In genomic region chr10:110007701-110008517, GRCh38 we compare ENCODE assay signal across 8 cellular contexts. TPM values are rescaled to one million over a fixed set of nuclear protein-coding genes. Genes with fewer than 3 reads are reported as not detected.
DNase-seq lines count a peak whose midpoint lies in the region; ATAC-seq lines count a peak whose summit lies in the region.

A gene with protein sequence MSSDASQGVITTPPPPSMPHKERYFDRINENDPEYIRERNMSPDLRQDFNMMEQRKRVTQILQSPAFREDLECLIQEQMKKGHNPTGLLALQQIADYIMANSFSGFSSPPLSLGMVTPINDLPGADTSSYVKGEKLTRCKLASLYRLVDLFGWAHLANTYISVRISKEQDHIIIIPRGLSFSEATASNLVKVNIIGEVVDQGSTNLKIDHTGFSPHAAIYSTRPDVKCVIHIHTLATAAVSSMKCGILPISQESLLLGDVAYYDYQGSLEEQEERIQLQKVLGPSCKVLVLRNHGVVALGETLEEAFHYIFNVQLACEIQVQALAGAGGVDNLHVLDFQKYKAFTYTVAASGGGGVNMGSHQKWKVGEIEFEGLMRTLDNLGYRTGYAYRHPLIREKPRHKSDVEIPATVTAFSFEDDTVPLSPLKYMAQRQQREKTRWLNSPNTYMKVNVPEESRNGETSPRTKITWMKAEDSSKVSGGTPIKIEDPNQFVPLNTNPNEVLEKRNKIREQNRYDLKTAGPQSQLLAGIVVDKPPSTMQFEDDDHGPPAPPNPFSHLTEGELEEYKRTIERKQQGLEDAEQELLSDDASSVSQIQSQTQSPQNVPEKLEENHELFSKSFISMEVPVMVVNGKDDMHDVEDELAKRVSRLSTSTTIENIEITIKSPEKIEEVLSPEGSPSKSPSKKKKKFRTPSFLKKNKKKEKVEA (plus strand): TSS chr10:110007984. CDS start chr10:110100654, 92,670 bp downstream.

- ATAC-seq in GM19035 (IDR thresholded peaks at IDR 0.05; ENCODE audit: unreplicated experiment) (peak; percentile 62), HG03342 (IDR thresholded peaks at IDR 0.05; ENCODE audit: unreplicated experiment) (peak; percentile 60), left lobe of liver (peak; percentile 90)

- peak; percentile 98 for DNase-seq in Ammon's horn (ENCODE audit: low spot score)
- peak; percentile 60 for DNase-seq in NCI-H526 treated with DMSO at 0.1 percent for 48 hours (lab: John Stamatoyannopoulos, UW)
- peak; percentile 90 for DNase-seq in activated CD4-positive, alpha-beta T cell treated with anti-CD3 and anti-CD28 coated beads, Interleukin-2, amount 50 U/mL, for 1 hour
- peak; percentile 61 for DNase-seq in cortex of kidney (lab: John Stamatoyannopoulos, UW)
- DNase-seq in left lobe of liver (ENCODE audit: low spot score): peak; percentile 89
- peak; percentile 84 for DNase-seq in stimulated activated CD4-positive, alpha-beta T cell treated with anti-CD3 and anti-CD28 coated beads, Interleukin-2, amount 100 ng/mL, for 4 hours (ENCODE audit: low read depth)

RNA-seq across cellular contexts. Expression of the gene that starts here (rescaled TPM):
- total RNA-seq in left lobe of liver: 14.2 TPM

Comparison
In these comparisons a context has a peak if more than half of its experiments do, and no peak if none do; other contexts are left out.
1. Peak in every context shown above with its lines: DNase-seq and ATAC-seq.